In genomic region chr22:24772493-24773220, GRCh38 we compare ENCODE assay signal across 9 cellular contexts. TPM values are rescaled to one million over a fixed set of nuclear protein-coding genes. Genes with fewer than 3 reads are reported as not detected.
A peak's percentile ranks its signal among the peaks of the same experiment; 100 is the strongest.
DNase-seq lines count a peak whose midpoint lies in the region; ATAC-seq and TF ChIP-seq lines count a peak whose summit lies in the region.
"Had no signal": no experiment of that assay in that cellular context is flagged by ENCODE, and none has a peak within 500 bp of the region (broad histone marks: within the 10 kb centered on the region; RNA-seq: fewer than 3 reads in every experiment).

No MANE protein-coding gene starts in this region.

- ATAC-seq in SK-N-SH treated with all-trans-retinoic acid at 6 μM for 48 hours = peak; percentile 77
- no peak for ATAC-seq in HG02973 (IDR thresholded peaks at IDR 0.05; ENCODE audit: unreplicated experiment)

- DNase-seq in 8988T (peak; percentile 40), H7 (peak; percentile 87), iPS DF 19.7 (ENCODE audit: low read depth, low spot score) (peak; percentile 82), middle frontal gyrus (ENCODE audit: extremely low spot score, low spot score) (no peak), SKM-1 treated with dmso at 0.1 percent for 144 hours (lab: John Stamatoyannopoulos, UW; ENCODE audit: unreplicated experiment) (no peak)
- no peak for DNase-seq in effector CD8-positive, alpha-beta T cell (lab: John Stamatoyannopoulos, UW)

- no peaks in the 10 kb centered on the region for H3K27me3 ChIP-seq in H7 (ENCODE audit: control insufficient read depth, insufficient read depth, low read length)
- H3K27me3 ChIP-seq: thyroid gland had no signal

- H3K4me3 ChIP-seq in H7 (ENCODE audit: insufficient read depth, low read depth, low read length) = no peak overlapping the region
- H3K4me3 ChIP-seq: thyroid gland had no signal

- H3K36me3 ChIP-seq in H7 (replicated peaks; ENCODE audit: control insufficient read depth, insufficient read depth, low read length) = no peaks in the 10 kb centered on the region
- H3K36me3 ChIP-seq: thyroid gland had no signal

TF ChIP-seq in SK-N-SH treated with all-trans-retinoic acid at 6 μM for 48 hours, 23 proteins besides CTCF, POLR2A, EP300 and RAD21:
- no peak for TF ChIP-seq GLIS3 (CRISPR knock-in tag; IDR thresholded peaks at IDR 0.05)
- no peak for TF ChIP-seq ZNF565 (CRISPR knock-in tag; conservative IDR thresholded peaks at IDR 0.05; ENCODE audit: low read depth)
- no peak for TF ChIP-seq OSR1 (CRISPR knock-in tag; IDR thresholded peaks at IDR 0.05)
- TF ChIP-seq ZNF70 (CRISPR knock-in tag; IDR thresholded peaks at IDR 0.05) = no peak
- TF ChIP-seq TOX (CRISPR knock-in tag; IDR thresholded peaks at IDR 0.05; ENCODE audit: borderline replicate concordance) = no peak
- TF ChIP-seq BACH2 (CRISPR knock-in tag; IDR thresholded peaks at IDR 0.05; ENCODE audit: borderline replicate concordance) = no peak
- no peak for TF ChIP-seq ZFP3 (CRISPR knock-in tag; IDR thresholded peaks at IDR 0.05)
- no peak for TF ChIP-seq ZNF8 (CRISPR knock-in tag; IDR thresholded peaks at IDR 0.05)
- no peak for TF ChIP-seq ZFP30 (CRISPR knock-in tag; IDR thresholded peaks at IDR 0.05)
- TF ChIP-seq ZC3H10 (CRISPR knock-in tag; IDR thresholded peaks at IDR 0.05) = no peak
TF ChIP-seq in SK-N-SH treated with all-trans-retinoic acid at 6 μM for 48 hours: peak in this region for 0.

RNA-seq across cellular contexts. Expression of gene PIWIL3, which starts 1.9 kb away (rescaled TPM):
- total RNA-seq in H7 (2014; rRNA removed; shearing (Covaris generic)) = 0.07 TPM in 2 replicates
- total RNA-seq: thyroid gland had no signal

RNA-seq across cellular contexts. Expression of gene SGSM1, which starts 33.4 kb away (rescaled TPM):
- 1.1 and 2.3 TPM in 2 replicates for total RNA-seq in H7 (2014; rRNA removed; shearing (Covaris generic))

Comparison
In these comparisons a context has a peak if more than half of its experiments do, and no peak if none do; other contexts are left out.
1. DNase-seq: peak in 8988T (single experiment), H7 (single experiment) and iPS DF 19.7 (single experiment); none in middle frontal gyrus (single experiment), effector CD8-positive, alpha-beta T cell (single experiment) and SKM-1 treated with dmso at 0.1 percent for 144 hours (single experiment).